14 cellular contexts compared by ENCODE assay signal in genomic region chr9:112119225-112120045, GRCh38. TPM values are rescaled to one million over a fixed set of nuclear protein-coding genes. Genes with fewer than 3 reads are reported as not detected.
DNase-seq lines count a peak whose midpoint lies in the region; ATAC-seq and TF ChIP-seq lines count a peak whose summit lies in the region.
"Had no signal": no experiment of that assay in that cellular context is flagged by ENCODE, and none has a peak within 500 bp of the region (broad histone marks: within the 10 kb centered on the region; RNA-seq: fewer than 3 reads in every experiment).

No MANE protein-coding gene starts in this region.

- TF ChIP-seq EP300 in neural cell (conservative IDR thresholded peaks at IDR 0.05; ENCODE audit: poor library complexity, severe bottlenecking), result no peak

- H3K9me3 Mint-ChIP-seq in effector memory CD8-positive, alpha-beta T cell, result no peaks in the 10 kb centered on the region

- peaks cover 3 to 23% of the 10 kb centered on the region in 2 donors for H3K4me1 Mint-ChIP-seq in effector memory CD8-positive, alpha-beta T cell (ENCODE audit: low read depth in 2 of 2)

- no peak for ATAC-seq in GM21515 (IDR thresholded peaks at IDR 0.05; ENCODE audit: unreplicated experiment)
- ATAC-seq in HG03469 (IDR thresholded peaks at IDR 0.05; ENCODE audit: unreplicated experiment), result no peak
- no peak for ATAC-seq in effector memory CD8-positive, alpha-beta T cell (replicated peaks)
- ATAC-seq: sciatic nerve had no signal

- no peaks in the 10 kb centered on the region for H3K27me3 ChIP-seq in neural cell (ENCODE audit: insufficient read depth, low read depth, low read length)
- H3K27me3 ChIP-seq: BLaER1 treated with 17β-estradiol and CSF1 and Interleukin-3, amounts not matched to agents 10 nM and 100 nM; dorsolateral prefrontal cortex had no signal

- TF ChIP-seq RAD21 in neural cell (conservative IDR thresholded peaks at IDR 0.05), result no peak

- no peak overlapping the region for H3K4me3 Mint-ChIP-seq in effector memory CD8-positive, alpha-beta T cell

- no peak overlapping the region for H3K4me3 ChIP-seq in neural cell (ENCODE audit: low read length)
- H3K4me3 ChIP-seq: BLaER1 treated with 17β-estradiol and CSF1 and Interleukin-3, amounts not matched to agents 10 nM and 100 nM; dorsolateral prefrontal cortex had no signal

- no peak overlapping the region for H3K27ac Mint-ChIP-seq in effector memory CD8-positive, alpha-beta T cell

- no peak overlapping the region for H3K9ac ChIP-seq in neural cell (ENCODE audit: low read length)
- H3K9ac ChIP-seq: BLaER1 treated with 17β-estradiol and CSF1 and Interleukin-3, amounts not matched to agents 10 nM and 100 nM had no signal

- H3K4me2 ChIP-seq in neural cell (ENCODE audit: low read length), result no peak overlapping the region
- H3K4me2 ChIP-seq: BLaER1 treated with 17β-estradiol and CSF1 and Interleukin-3, amounts not matched to agents 10 nM and 100 nM had no signal

- H3K27ac ChIP-seq in RWPE1 (no peak overlapping the region), neural cell (ENCODE audit: low read length) (peak overlapping the region; percentile 55)
- H3K27ac ChIP-seq: BLaER1 treated with 17β-estradiol and CSF1 and Interleukin-3, amounts not matched to agents 10 nM and 100 nM; HL-60 had no signal

- no peak overlapping the region for H2AFZ ChIP-seq in neural cell (ENCODE audit: low read depth, low read length)

- CTCF ChIA-PET in RWPE1 (lab: Yijun Ruan, JAX), result no interaction called here

- no peaks in the 10 kb centered on the region for H3K79me2 ChIP-seq in neural cell (replicated peaks; ENCODE audit: insufficient read depth, low read length)

- H3K36me3 Mint-ChIP-seq in effector memory CD8-positive, alpha-beta T cell (ENCODE audit: insufficient read depth), result peaks cover 17% of the 10 kb centered on the region

- no peaks in the 10 kb centered on the region for H3K27me3 Mint-ChIP-seq in effector memory CD8-positive, alpha-beta T cell

- H3K36me3 ChIP-seq in neural cell (ENCODE audit: insufficient read depth, low read length), result no peaks in the 10 kb centered on the region

- no peaks in the 10 kb centered on the region for H4K20me1 ChIP-seq in neural cell (ENCODE audit: insufficient read depth)

- peak; percentile 84 for DNase-seq in DMS53 treated with DMSO at 0.1 percent for 48 hours (lab: John Stamatoyannopoulos, UW; ENCODE audit: unreplicated experiment)
- DNase-seq in RWPE1 (ENCODE audit: low spot score), result peak; percentile 56
- peak; percentile 19 for DNase-seq in iPS-NIHi11 (ENCODE audit: low spot score)
- DNase-seq in Kasumi-1 (lab: John Stamatoyannopoulos, UW), result no peak
- DNase-seq in effector memory CD8-positive, alpha-beta T cell, result no peak
- DNase-seq: activated CD4-positive, CD25-positive, alpha-beta regulatory T cell treated with anti-CD3 and anti-CD28 coated beads, Interleukin-2, amount 50 U/mL, for 72 hours; activated naive CD4-positive, alpha-beta T cell treated with Interleukin-2 at 50 U/mL for 16 hours; dorsolateral prefrontal cortex had no signal

- H3F3A ChIP-seq in neural cell (ENCODE audit: insufficient read depth, low read length, poor library complexity, severe bottlenecking), result peaks cover 4% of the 10 kb centered on the region

- TF ChIP-seq CTCF in RWPE1 (conservative IDR thresholded peaks at IDR 0.05; ENCODE audit: low read depth) (no peak), neural cell (IDR thresholded peaks at IDR 0.05; ENCODE audit: poor library complexity, severe bottlenecking) (no peak)

- POLR2A ChIA-PET in RWPE1 (lab: Yijun Ruan, JAX; ENCODE audit: low non-redundant PET), result no interaction called here

- no peaks in the 10 kb centered on the region for H3K9me2 ChIP-seq in neural cell (ENCODE audit: insufficient read depth, low read length)

- no peaks in the 10 kb centered on the region for H3K9me3 ChIP-seq in neural cell (ENCODE audit: low read length)
- H3K9me3 ChIP-seq: BLaER1 treated with 17β-estradiol and CSF1 and Interleukin-3, amounts not matched to agents 10 nM and 100 nM had no signal

TF ChIP-seq in neural cell, 6 proteins besides CTCF, POLR2A, EP300 and RAD21:
- TF ChIP-seq POLR2AphosphoS5 (IDR thresholded peaks at IDR 0.05) (no peak), TAF1 (IDR thresholded peaks at IDR 0.05; ENCODE audit: low read depth) (no peak), EZH2 (IDR thresholded peaks at IDR 0.05; ENCODE audit: borderline replicate concordance, insufficient read depth, low read length, poor library complexity, severe bottlenecking) (no peak), MXI1 (conservative IDR thresholded peaks at IDR 0.05; ENCODE audit: poor library complexity, severe bottlenecking) (no peak), SMC3 (conservative IDR thresholded peaks at IDR 0.05; ENCODE audit: poor library complexity) (no peak)
- TF ChIP-seq, protein P1, sequence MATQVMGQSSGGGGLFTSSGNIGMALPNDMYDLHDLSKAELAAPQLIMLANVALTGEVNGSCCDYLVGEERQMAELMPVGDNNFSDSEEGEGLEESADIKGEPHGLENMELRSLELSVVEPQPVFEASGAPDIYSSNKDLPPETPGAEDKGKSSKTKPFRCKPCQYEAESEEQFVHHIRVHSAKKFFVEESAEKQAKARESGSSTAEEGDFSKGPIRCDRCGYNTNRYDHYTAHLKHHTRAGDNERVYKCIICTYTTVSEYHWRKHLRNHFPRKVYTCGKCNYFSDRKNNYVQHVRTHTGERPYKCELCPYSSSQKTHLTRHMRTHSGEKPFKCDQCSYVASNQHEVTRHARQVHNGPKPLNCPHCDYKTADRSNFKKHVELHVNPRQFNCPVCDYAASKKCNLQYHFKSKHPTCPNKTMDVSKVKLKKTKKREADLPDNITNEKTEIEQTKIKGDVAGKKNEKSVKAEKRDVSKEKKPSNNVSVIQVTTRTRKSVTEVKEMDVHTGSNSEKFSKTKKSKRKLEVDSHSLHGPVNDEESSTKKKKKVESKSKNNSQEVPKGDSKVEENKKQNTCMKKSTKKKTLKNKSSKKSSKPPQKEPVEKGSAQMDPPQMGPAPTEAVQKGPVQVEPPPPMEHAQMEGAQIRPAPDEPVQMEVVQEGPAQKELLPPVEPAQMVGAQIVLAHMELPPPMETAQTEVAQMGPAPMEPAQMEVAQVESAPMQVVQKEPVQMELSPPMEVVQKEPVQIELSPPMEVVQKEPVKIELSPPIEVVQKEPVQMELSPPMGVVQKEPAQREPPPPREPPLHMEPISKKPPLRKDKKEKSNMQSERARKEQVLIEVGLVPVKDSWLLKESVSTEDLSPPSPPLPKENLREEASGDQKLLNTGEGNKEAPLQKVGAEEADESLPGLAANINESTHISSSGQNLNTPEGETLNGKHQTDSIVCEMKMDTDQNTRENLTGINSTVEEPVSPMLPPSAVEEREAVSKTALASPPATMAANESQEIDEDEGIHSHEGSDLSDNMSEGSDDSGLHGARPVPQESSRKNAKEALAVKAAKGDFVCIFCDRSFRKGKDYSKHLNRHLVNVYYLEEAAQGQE (IDR thresholded peaks at IDR 0.05; ENCODE audit: borderline replicate concordance), result no peak
TF ChIP-seq in neural cell: peak in this region for 0.

RNA-seq across cellular contexts. Expression of gene SUSD1, which starts 55.7 kb away (rescaled TPM):
- polyA plus RNA-seq in neural cell, result 2.0 TPM in 2 replicates
- polyA minus RNA-seq in neural cell, result 13.8 and 20.2 TPM in 2 replicates

Comparison
In these comparisons a context has a peak if more than half of its experiments do, and no peak if none do; other contexts are left out.
1. DNase-seq: peak in DMS53 treated with DMSO at 0.1 percent for 48 hours (single experiment), RWPE1 (single experiment) and iPS-NIHi11 (single experiment); none in Kasumi-1 (0 of 2) and effector memory CD8-positive, alpha-beta T cell (0 of 3).